ENCODE assay signal across 13 cellular contexts in the genomic region with DNA sequence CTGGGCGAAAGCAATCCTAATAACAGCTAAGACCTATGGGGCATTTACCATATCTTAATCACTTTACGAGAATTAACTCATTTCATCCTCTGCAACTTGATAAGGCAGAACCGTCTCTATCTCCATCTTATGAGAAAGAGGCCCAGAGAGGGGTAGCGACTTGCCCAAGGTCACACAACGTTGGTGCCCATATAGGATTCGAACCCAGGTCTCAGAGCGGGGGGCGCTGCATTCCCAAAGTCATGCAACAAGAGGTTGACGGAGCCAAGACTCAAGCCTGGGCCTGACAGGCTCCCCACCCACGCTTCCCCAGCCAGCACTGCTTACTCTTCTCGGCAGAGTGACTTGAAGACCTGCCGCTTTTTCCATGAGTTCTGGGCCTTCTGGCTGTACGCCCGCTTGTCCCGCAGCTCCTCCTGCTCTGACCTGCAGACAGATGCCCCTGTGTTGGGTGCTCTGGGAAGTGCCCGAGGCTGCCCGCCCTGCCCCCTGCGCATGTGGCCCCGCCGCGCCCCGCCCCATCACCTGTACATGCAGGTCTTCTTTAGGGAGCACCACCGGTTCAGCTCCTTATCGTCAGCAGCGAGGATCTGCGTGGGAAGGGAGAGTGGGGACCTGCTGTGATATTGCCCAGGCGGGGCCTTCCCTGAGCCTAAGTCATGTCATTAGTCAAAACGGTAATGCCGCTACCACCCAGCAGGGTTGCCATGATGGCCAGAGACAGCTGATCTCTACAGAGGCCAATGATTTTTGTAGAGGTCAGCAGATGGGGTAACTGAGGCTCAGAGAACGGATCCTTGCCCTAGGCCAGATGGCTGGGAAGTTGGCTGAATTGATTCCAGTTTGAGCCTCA. TPM values are rescaled to one million over a fixed set of nuclear protein-coding genes. Genes with fewer than 3 reads are reported as not detected.
DNase-seq lines count a peak whose midpoint lies in the region; ATAC-seq and TF ChIP-seq lines count a peak whose summit lies in the region.
"Had no signal": no experiment of that assay in that cellular context is flagged by ENCODE, and none has a peak within 500 bp of the region (broad histone marks: within the 10 kb centered on the region; RNA-seq: fewer than 3 reads in every experiment).

No MANE protein-coding gene starts in this region.

- no peak for DNase-seq in activated naive CD4-positive, alpha-beta T cell (lab: John Stamatoyannopoulos, UW)
- DNase-seq in T-cell, result no peak
- DNase-seq in epithelial cell of proximal tubule (ENCODE audit: low read depth), result no peak
- peak in 1 of 2 donors; percentile 30 for DNase-seq in stimulated activated naive CD8-positive, alpha-beta T cell treated with anti-CD3 and anti-CD28 coated beads, Interleukin-15, amount 100 ng/mL, for 72 hours
- no peak for DNase-seq in smooth muscle cell (lab: John Stamatoyannopoulos, UW; ENCODE audit: unreplicated experiment)
- DNase-seq in colonic mucosa, result no peak
- DNase-seq: C1 segment of cervical spinal cord, left cardiac atrium, NCI-H2171 treated with DMSO at 0.1 percent for 48 hours, ovary, RPMI8226 had no signal

- H3K4me1 ChIP-seq in smooth muscle cell (ENCODE audit: low read depth) (no peaks in the 10 kb centered on the region), colonic mucosa (peaks cover 5% of the 10 kb centered on the region)

- H3K27me3 ChIP-seq in smooth muscle cell (ENCODE audit: low read depth) (no peaks in the 10 kb centered on the region), colonic mucosa (no peaks in the 10 kb centered on the region)
- H3K27me3 ChIP-seq: ovary had no signal

- no peak overlapping the region for H3K27ac ChIP-seq in smooth muscle cell (ENCODE audit: low read depth)
- H3K27ac ChIP-seq in colonic mucosa, result no peak overlapping the region
- H3K27ac ChIP-seq: ovary had no signal

- H3K36me3 ChIP-seq in smooth muscle cell (ENCODE audit: low read depth), result no peaks in the 10 kb centered on the region
- peaks cover 8% of the 10 kb centered on the region for H3K36me3 ChIP-seq in colonic mucosa
- H3K36me3 ChIP-seq: ovary had no signal

- H3K4me2 ChIP-seq in smooth muscle cell, result no peak overlapping the region

- ATAC-seq in T-cell (replicated peaks in 1 of 4) (no peak), HG03045 (IDR thresholded peaks at IDR 0.05; ENCODE audit: unreplicated experiment) (no peak)
- ATAC-seq in stimulated activated naive CD8-positive, alpha-beta T cell treated with anti-CD3 and anti-CD28 coated beads, Interleukin-15, amount 100 ng/mL, for 72 hours, result no peak

- peaks cover 51% of the 10 kb centered on the region for H3K4me1 Mint-ChIP-seq in activated naive CD4-positive, alpha-beta T cell treated with anti-CD3 and anti-CD28 coated beads, Interleukin-2, amount 50 U/mL, for 24 hours
- peaks cover 40 to 58% (median 47%) of the 10 kb centered on the region in 3 donors for H3K4me1 Mint-ChIP-seq in T-cell
- H3K4me1 Mint-ChIP-seq in stimulated activated naive CD8-positive, alpha-beta T cell treated with anti-CD3 and anti-CD28 coated beads, Interleukin-15, amount 100 ng/mL, for 72 hours, result peaks cover 81% of the 10 kb centered on the region

- TF ChIP-seq CTCF in epithelial cell of proximal tubule (conservative IDR thresholded peaks at IDR 0.05; ENCODE audit: low read depth, low read length), result peak; percentile 8
- no peak for TF ChIP-seq CTCF in smooth muscle cell (IDR thresholded peaks at IDR 0.05; ENCODE audit: borderline replicate concordance, insufficient read depth, poor library complexity, severe bottlenecking)
- no peak for TF ChIP-seq CTCF in colonic mucosa (IDR thresholded peaks at IDR 0.05)

- H3F3A ChIP-seq in smooth muscle cell (ENCODE audit: low read depth), result peaks cover 12% of the 10 kb centered on the region

- H4K20me1 ChIP-seq in smooth muscle cell (ENCODE audit: low read depth), result peaks cover 8% of the 10 kb centered on the region

- intact Hi-C loops in colonic mucosa (cut with DNase I), result no loop called here

- H3K9ac ChIP-seq in smooth muscle cell (ENCODE audit: low read depth), result no peak overlapping the region
- H3K9ac ChIP-seq in colonic mucosa (ENCODE audit: low read depth in 2 of 2, low read length in 2 of 2), result no peak overlapping the region

- WGBS in smooth muscle cell (ENCODE audit: low lambda C conversion rate), result 92% methylated on average over 30 of the region's 30 CpGs

- no peak overlapping the region for H3K27ac Mint-ChIP-seq in activated naive CD4-positive, alpha-beta T cell treated with anti-CD3 and anti-CD28 coated beads, Interleukin-2, amount 50 U/mL, for 24 hours
- peak overlapping the region; percentile 94 to 96 for H3K27ac Mint-ChIP-seq in T-cell
- peak overlapping the region; percentile 30 to 80 for H3K27ac Mint-ChIP-seq in stimulated activated naive CD8-positive, alpha-beta T cell treated with anti-CD3 and anti-CD28 coated beads, Interleukin-15, amount 100 ng/mL, for 72 hours

- H3K9me3 ChIP-seq in smooth muscle cell (replicated peaks; ENCODE audit: low read depth) (no peaks in the 10 kb centered on the region), colonic mucosa (no peaks in the 10 kb centered on the region)
- H3K9me3 ChIP-seq: ovary had no signal

- peaks cover 7% of the 10 kb centered on the region for H3K36me3 Mint-ChIP-seq in activated naive CD4-positive, alpha-beta T cell treated with anti-CD3 and anti-CD28 coated beads, Interleukin-2, amount 50 U/mL, for 24 hours
- H3K36me3 Mint-ChIP-seq in T-cell, result peaks cover 26% of the 10 kb centered on the region

- POLR2A ChIA-PET in T-cell (lab: Charles Lee), result interaction anchor here in 1 of 2 donors (0.5 to 0.8 kb wide), 2 partner anchors 10 to 138 kb away, joined by 3 to 7 read pairs; no protein-coding TSS in a partner anchor

- H3K27me3 Mint-ChIP-seq in activated naive CD4-positive, alpha-beta T cell treated with anti-CD3 and anti-CD28 coated beads, Interleukin-2, amount 50 U/mL, for 24 hours, result no peaks in the 10 kb centered on the region
- no peaks in the 10 kb centered on the region for H3K27me3 Mint-ChIP-seq in T-cell
- no peaks in the 10 kb centered on the region for H3K27me3 Mint-ChIP-seq in stimulated activated naive CD8-positive, alpha-beta T cell treated with anti-CD3 and anti-CD28 coated beads, Interleukin-15, amount 100 ng/mL, for 72 hours

- no peak overlapping the region for H3K4me3 ChIP-seq in epithelial cell of proximal tubule (ENCODE audit: low read depth, low read length)
- H3K4me3 ChIP-seq in smooth muscle cell, result no peak overlapping the region
- no peak overlapping the region for H3K4me3 ChIP-seq in colonic mucosa
- H3K4me3 ChIP-seq: ovary had no signal

- H3K79me2 ChIP-seq in smooth muscle cell (ENCODE audit: low read depth), result no peaks in the 10 kb centered on the region

- no peak overlapping the region for H2AFZ ChIP-seq in smooth muscle cell (ENCODE audit: low read depth)

- peak overlapping the region; percentile 49 for H3K4me3 Mint-ChIP-seq in activated naive CD4-positive, alpha-beta T cell treated with anti-CD3 and anti-CD28 coated beads, Interleukin-2, amount 50 U/mL, for 24 hours
- H3K4me3 Mint-ChIP-seq in T-cell, result peak overlapping the region in 1 of 3 donors; percentile 74
- peak overlapping the region; percentile 76 to 79 for H3K4me3 Mint-ChIP-seq in stimulated activated naive CD8-positive, alpha-beta T cell treated with anti-CD3 and anti-CD28 coated beads, Interleukin-15, amount 100 ng/mL, for 72 hours

- CTCF ChIA-PET in T-cell (lab: Charles Lee), result interaction anchor here in 1 of 2 donors (1.0 to 1.1 kb wide), 2 partner anchors 14 to 47 kb away, joined by 3 read pairs; no protein-coding TSS in a partner anchor

- H3K9me3 Mint-ChIP-seq in activated naive CD4-positive, alpha-beta T cell treated with anti-CD3 and anti-CD28 coated beads, Interleukin-2, amount 50 U/mL, for 24 hours, result no peaks in the 10 kb centered on the region
- H3K9me3 Mint-ChIP-seq in T-cell, result no peaks in the 10 kb centered on the region
- no peaks in the 10 kb centered on the region for H3K9me3 Mint-ChIP-seq in stimulated activated naive CD8-positive, alpha-beta T cell treated with anti-CD3 and anti-CD28 coated beads, Interleukin-15, amount 100 ng/mL, for 72 hours

RNA-seq across cellular contexts. Expression of gene KRI1, which starts 10.8 kb away (rescaled TPM):
- 10 to 100 TPM; 50.9 to 94.8 (median 79.1) TPM for total RNA-seq in T-cell
- 16.7 and 18.2 TPM in 2 replicates for total RNA-seq in epithelial cell of proximal tubule
- 4.9 and 7.1 TPM in 2 replicates for total RNA-seq in smooth muscle cell
- 10.1 and 18.0 TPM in 2 replicates for polyA plus RNA-seq in smooth muscle cell
- total RNA-seq in colonic mucosa, result 10 to 100 TPM; 11.0 to 27.2 TPM

RNA-seq across cellular contexts. Expression of gene ATG4D, which starts 11.3 kb away (rescaled TPM):
- total RNA-seq in T-cell (10 to 100 TPM; 55.7 to 63.0 (median 60.9) TPM), epithelial cell of proximal tubule (31.4 and 35.9 TPM in 2 replicates), smooth muscle cell (12.9 and 13.8 TPM in 2 replicates), colonic mucosa (10 to 100 TPM; 69.0 to 89.9 TPM)
- polyA plus RNA-seq in smooth muscle cell, result 19.0 and 29.7 TPM in 2 replicates

RNA-seq across cellular contexts. Expression of gene CDKN2D, which starts 13.8 kb away (rescaled TPM):
- 10 to 100 TPM; 24.0 to 51.5 (median 32.5) TPM for total RNA-seq in T-cell
- 5.1 and 17.1 TPM in 2 replicates for total RNA-seq in epithelial cell of proximal tubule
- total RNA-seq in smooth muscle cell, result 5.4 and 10.1 TPM in 2 replicates
- 22.2 and 25.3 TPM in 2 replicates for polyA plus RNA-seq in smooth muscle cell
- total RNA-seq in colonic mucosa, result 10 to 100 TPM; 11.1 to 13.4 TPM

RNA-seq across cellular contexts. Expression of gene AP1M2, which starts 32.1 kb away (rescaled TPM):
- 1 to 10 TPM in 2 of 5 donors, under 1 TPM in 1, not detected in 2; 0.30 to 1.6 (median 1.1) TPM for total RNA-seq in T-cell
- total RNA-seq in epithelial cell of proximal tubule, result 39.7 and 47.2 TPM in 2 replicates
- total RNA-seq in smooth muscle cell, result 19.8 and 37.1 TPM in 2 replicates
- 8.8 and 30.2 TPM in 2 replicates for polyA plus RNA-seq in smooth muscle cell
- total RNA-seq in colonic mucosa, result 100 to 1,000 TPM; 149 to 172 TPM

RNA-seq across cellular contexts. Expression of gene S1PR5, which starts 37.7 kb away (rescaled TPM):
- 10 to 100 TPM in 1 of 5 donors, 1 to 10 TPM in 4; 1.9 to 25.0 (median 6.5) TPM for total RNA-seq in T-cell
- total RNA-seq in epithelial cell of proximal tubule, result not detected in 2 replicates
- total RNA-seq in smooth muscle cell, result 5.3 and 6.3 TPM in 2 replicates
- polyA plus RNA-seq in smooth muscle cell, result 6.8 and 9.0 TPM in 2 replicates
- total RNA-seq in colonic mucosa, result not detected
